ENCODE assay signal across 10 cellular contexts in the genomic region with DNA sequence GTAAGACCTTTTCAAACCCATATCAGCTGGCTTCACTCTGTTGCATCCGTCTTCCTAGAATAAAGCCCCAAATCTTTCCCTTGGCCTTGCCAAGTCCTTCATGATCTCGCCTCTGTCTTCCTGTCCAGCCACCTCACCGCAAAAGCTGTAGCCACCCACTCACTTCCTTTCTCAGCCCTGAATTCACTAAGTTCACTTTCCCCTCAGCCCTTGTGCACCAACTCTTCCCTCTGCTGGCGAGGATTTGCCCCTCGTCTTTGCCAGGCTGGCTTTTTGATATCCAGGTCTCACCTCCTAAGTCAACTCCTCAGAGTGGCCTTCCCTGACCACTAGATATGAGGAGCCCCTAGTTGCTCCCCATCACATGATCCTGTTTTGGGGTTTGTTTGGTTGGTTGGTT. TPM values are rescaled to one million over a fixed set of nuclear protein-coding genes. Genes with fewer than 3 reads are reported as not detected.
DNase-seq lines count a peak whose midpoint lies in the region; ATAC-seq and TF ChIP-seq lines count a peak whose summit lies in the region.
"Had no signal": no experiment of that assay in that cellular context is flagged by ENCODE, and none has a peak within 500 bp of the region (broad histone marks: within the 10 kb centered on the region; RNA-seq: fewer than 3 reads in every experiment).

No MANE protein-coding gene starts in this region.

- H3K9me3 Mint-ChIP-seq in Caco-2 (ENCODE audit: unreplicated experiment): no peaks in the 10 kb centered on the region

- TF ChIP-seq CTCF in AG04449 (IDR thresholded peaks at IDR 0.05; ENCODE audit: insufficient read depth, low read length, missing control alignments) (peak; percentile 30), GM12873 (IDR thresholded peaks at IDR 0.05; ENCODE audit: insufficient read depth, low read depth, low read length, missing control alignments) (peak; percentile 47), RWPE2 (IDR thresholded peaks at IDR 0.05; ENCODE audit: poor library complexity, severe bottlenecking) (peak; percentile 28), Caco-2 (IDR thresholded peaks at IDR 0.05; ENCODE audit: insufficient read depth in 1 of 2, low read depth in 1 of 2, low read length in 1 of 2, severe bottlenecking in 1 of 2, unreplicated experiment in 1 of 2) (no peak)

- H3K27me3 ChIP-seq in RWPE2 (ENCODE audit: insufficient read depth, poor library complexity, severe bottlenecking) (no peaks in the 10 kb centered on the region), Caco-2 (replicated peaks; ENCODE audit: control insufficient read depth, insufficient read depth, low read length) (no peaks in the 10 kb centered on the region)

- H3K4me3 ChIP-seq in AG04449 (ENCODE audit: low read depth, low read length): no peak overlapping the region
- no peak overlapping the region for H3K4me3 ChIP-seq in RWPE2 (ENCODE audit: severe bottlenecking)
- H3K4me3 ChIP-seq in Caco-2 (ENCODE audit: low read depth, low read length): no peak overlapping the region

- intact Hi-C loops in Caco-2 (cut with micrococcal nuclease; ENCODE audit: unreplicated experiment): no loop called here

- peak overlapping the region; percentile 3 for H3K27ac ChIP-seq in RWPE2 (ENCODE audit: poor library complexity, severe bottlenecking)

- H3K36me3 Mint-ChIP-seq in Caco-2 (ENCODE audit: insufficient read depth, unreplicated experiment): peaks cover 4% of the 10 kb centered on the region

- POLR2A ChIA-PET in AG04449 (lab: Yijun Ruan, JAX) (interaction anchor here (0.6 to 0.7 kb wide), 2 partner anchors 63 to 87 kb away, joined by 3 read pairs; partner anchors contain the start of gene PEF1), Caco-2 (lab: Charles Lee) (no interaction called here), HEK293T (lab: Yijun Ruan, JAX) (no interaction called here)

- peaks cover 14% of the 10 kb centered on the region for H3K4me1 Mint-ChIP-seq in Caco-2 (ENCODE audit: low read depth, unreplicated experiment)

- BruUV-seq in Caco-2 (replicated peaks; lab: Mats Ljungman, UMichigan): no TSS peak

- H3K9me3 ChIP-seq in RWPE2 (ENCODE audit: severe bottlenecking) (no peaks in the 10 kb centered on the region), Caco-2 (no peaks in the 10 kb centered on the region)

- H3K27ac Mint-ChIP-seq in Caco-2 (ENCODE audit: unreplicated experiment): no peak overlapping the region

- CTCF ChIA-PET in AG04449 (lab: Yijun Ruan, JAX): interaction anchor here (0.7 to 3.2 kb wide), 10 partner anchors 8 to 82 kb away, joined by 3 to 13 read pairs (median 3); no protein-coding TSS in a partner anchor
- CTCF ChIA-PET in Caco-2 (lab: Charles Lee): no interaction called here
- CTCF ChIA-PET in HEK293T (lab: Yijun Ruan, JAX): no interaction called here

- no peak for ATAC-seq in RWPE2 (ENCODE audit: low read depth)
- no peak for ATAC-seq in GM18498 (IDR thresholded peaks at IDR 0.05; ENCODE audit: unreplicated experiment)
- ATAC-seq in HG03571 (IDR thresholded peaks at IDR 0.05; ENCODE audit: unreplicated experiment): no peak

- no peaks in the 10 kb centered on the region for H3K27me3 Mint-ChIP-seq in Caco-2 (ENCODE audit: insufficient read depth, unreplicated experiment)

- no peak overlapping the region for H3K4me3 Mint-ChIP-seq in Caco-2 (ENCODE audit: unreplicated experiment)

- DNase-seq in AG04449 (ENCODE audit: low read depth, low spot score) (no peak), RWPE2 (ENCODE audit: low spot score) (no peak), fibroblast of peridontal ligament (ENCODE audit: extremely low read depth) (peak; percentile 54), Caco-2 (no peak), HEK293T (ENCODE audit: extremely low spot score) (no peak)
- DNase-seq: amniotic stem cell, Right ventricle myocardium superior had no signal

- H3K36me3 ChIP-seq in RWPE2 (ENCODE audit: low read depth) (no peaks in the 10 kb centered on the region), Caco-2 (ENCODE audit: control insufficient read depth, insufficient read depth, low read length) (no peaks in the 10 kb centered on the region)

- H3K4me1 ChIP-seq in RWPE2 (ENCODE audit: insufficient read depth, poor library complexity, severe bottlenecking) (peaks cover 30% of the 10 kb centered on the region), Caco-2 (peaks cover 9% of the 10 kb centered on the region)

TF ChIP-seq in HEK293T, 16 proteins besides CTCF, POLR2A, EP300 and RAD21:
- TF ChIP-seq, protein P1, sequence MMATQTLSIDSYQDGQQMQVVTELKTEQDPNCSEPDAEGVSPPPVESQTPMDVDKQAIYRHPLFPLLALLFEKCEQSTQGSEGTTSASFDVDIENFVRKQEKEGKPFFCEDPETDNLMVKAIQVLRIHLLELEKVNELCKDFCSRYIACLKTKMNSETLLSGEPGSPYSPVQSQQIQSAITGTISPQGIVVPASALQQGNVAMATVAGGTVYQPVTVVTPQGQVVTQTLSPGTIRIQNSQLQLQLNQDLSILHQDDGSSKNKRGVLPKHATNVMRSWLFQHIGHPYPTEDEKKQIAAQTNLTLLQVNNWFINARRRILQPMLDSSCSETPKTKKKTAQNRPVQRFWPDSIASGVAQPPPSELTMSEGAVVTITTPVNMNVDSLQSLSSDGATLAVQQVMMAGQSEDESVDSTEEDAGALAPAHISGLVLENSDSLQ (IDR thresholded peaks at IDR 0.05): no peak
- TF ChIP-seq LEF1 (IDR thresholded peaks at IDR 0.05; ENCODE audit: borderline replicate concordance) (no peak), SP1 (IDR thresholded peaks at IDR 0.05) (no peak), ARNT (IDR thresholded peaks at IDR 0.05) (no peak), FOXM1 (IDR thresholded peaks at IDR 0.05; ENCODE audit: borderline replicate concordance) (no peak), FOXA1 (IDR thresholded peaks at IDR 0.05) (no peak), FOXK2 (IDR thresholded peaks at IDR 0.05) (no peak)

RNA-seq across cellular contexts. Expression of gene COL16A1, which starts 3.9 kb away (rescaled TPM):
- 0.44 and 0.50 TPM in 2 replicates for total RNA-seq in Caco-2 (2022)

RNA-seq across cellular contexts. Expression of gene ADGRB2, which starts 56.4 kb away (rescaled TPM):
- total RNA-seq in Caco-2 (2022): 1.4 and 2.2 TPM in 2 replicates

Comparison
In these comparisons a context has a peak if more than half of its experiments do, and no peak if none do; other contexts are left out.
1. CTCF ChIP-seq: peak in AG04449 (single experiment), GM12873 (single experiment) and RWPE2 (single experiment); none in Caco-2 (0 of 2).